16 cellular contexts compared by ENCODE assay signal in genomic region chr3:2950159-2950558, GRCh38.
"Had no signal": no experiment of that assay in that cellular context is flagged by ENCODE, and none has a peak within 500 bp of the region (broad histone marks: within the 10 kb centered on the region; RNA-seq: fewer than 3 reads in every experiment).

No MANE protein-coding gene starts in this region.

- ATAC-seq: body of pancreas; natural killer cell treated with Interleukin-12 subunit alpha and Interleukin-12 subunit beta and Interleukin-15 and Interleukin-18, amount 100 ng/mL, for 72 hours had no signal

- DNase-seq: activated CD4-positive, alpha-beta memory T cell treated with anti-CD3 and anti-CD28 coated beads, Interleukin-2, amount 10 ng/mL, durations not matched to agents 7 days and 5 days; activated CD4-positive, alpha-beta T cell treated with anti-CD3 and anti-CD28 coated beads for 4 hours; activated naive CD4-positive, alpha-beta T cell treated with anti-CD3 and anti-CD28 coated beads, Interleukin-2, amount 50 U/mL, for 16 hours; activated T-cell treated with anti-CD3 and anti-CD28 coated beads, Interleukin-2, amount 50 U/mL, for 24 hours; adrenal gland; body of pancreas; central memory CD4-positive, alpha-beta T cell; cortex of kidney; effector CD4-positive, alpha-beta T cell; foreskin fibroblast; glutamatergic neuron; mesendoderm; stimulated activated CD4-positive, alpha-beta T cell treated with anti-CD3 and anti-CD28 coated beads, Interleukin-2, amount 100 ng/mL, for 48 hours; stimulated activated naive CD4-positive, alpha-beta T cell; T-helper 2 cell had no signal
